15 cellular contexts compared by ENCODE assay signal in the genomic region with DNA sequence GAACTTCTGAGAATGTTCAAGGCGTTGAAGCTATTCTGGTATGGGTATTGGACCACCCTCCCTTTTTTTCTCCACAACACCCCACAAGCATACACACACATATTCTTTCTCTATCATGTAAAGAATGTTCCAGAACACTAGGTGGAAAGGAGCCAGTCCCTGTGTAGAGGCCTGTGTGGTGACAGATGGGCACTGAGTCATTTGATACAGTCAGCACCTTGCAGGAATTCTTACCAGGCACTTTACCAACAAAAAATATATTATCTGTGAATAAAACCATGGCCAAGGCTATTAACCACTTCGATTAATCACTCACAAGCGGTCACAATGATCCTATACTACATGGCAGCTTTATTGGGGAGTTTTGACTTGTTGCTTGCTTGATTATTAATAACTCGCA.
"Had no signal": no experiment of that assay in that cellular context is flagged by ENCODE, and none has a peak within 500 bp of the region (broad histone marks: within the 10 kb centered on the region; RNA-seq: fewer than 3 reads in every experiment).

No MANE protein-coding gene starts in this region.

- H3K36me3 Mint-ChIP-seq: activated naive CD8-positive, alpha-beta T cell treated with anti-CD3 and anti-CD28 coated beads for 36 hours; naive thymus-derived CD4-positive, alpha-beta T cell had no signal

- ATAC-seq: activated CD4-positive, CD25-positive, alpha-beta regulatory T cell treated with anti-CD3 and anti-CD28 coated beads, Interleukin-2, amount 50 U/mL, for 24 hours; effector memory CD8-positive, alpha-beta T cell; gastroesophageal sphincter; left lung; mucosa of descending colon; naive thymus-derived CD4-positive, alpha-beta T cell had no signal

- H3K4me1 ChIP-seq: gastroesophageal sphincter, left lung, sigmoid colon, thyroid gland had no signal

- H3K9me3 Mint-ChIP-seq: activated naive CD8-positive, alpha-beta T cell treated with anti-CD3 and anti-CD28 coated beads for 36 hours; activated T-helper 1 cell treated with anti-CD3 and anti-CD28 coated beads, Interleukin-12 subunit alpha, Interleukin-12 subunit beta, Interleukin-2, Interleukin-4 antibody, amounts not matched to agents 30 ng/mL and 10 ng/mL and 1 ng/mL, durations not matched to agents 14 hours and 24 hours and 36 hours; effector memory CD8-positive, alpha-beta T cell had no signal

- H3K4me3 Mint-ChIP-seq: activated naive CD8-positive, alpha-beta T cell treated with anti-CD3 and anti-CD28 coated beads for 36 hours; activated T-helper 1 cell treated with anti-CD3 and anti-CD28 coated beads, Interleukin-12 subunit alpha, Interleukin-12 subunit beta, Interleukin-2, Interleukin-4 antibody, amounts not matched to agents 30 ng/mL and 10 ng/mL and 1 ng/mL, durations not matched to agents 14 hours and 24 hours and 36 hours; effector memory CD8-positive, alpha-beta T cell; naive thymus-derived CD4-positive, alpha-beta T cell had no signal

- H3K36me3 ChIP-seq: brain microvascular endothelial cell, gastroesophageal sphincter, left lung, ovary, sigmoid colon, thyroid gland had no signal

- H3K4me1 Mint-ChIP-seq: activated naive CD8-positive, alpha-beta T cell treated with anti-CD3 and anti-CD28 coated beads for 36 hours; naive thymus-derived CD4-positive, alpha-beta T cell had no signal

- H3K27me3 ChIP-seq: brain microvascular endothelial cell, left lung, ovary, sigmoid colon, thyroid gland had no signal

- H3K4me3 ChIP-seq: gastroesophageal sphincter, left lung, mucosa of descending colon, ovary, sigmoid colon, thyroid gland had no signal

- H3K27ac Mint-ChIP-seq: activated naive CD8-positive, alpha-beta T cell treated with anti-CD3 and anti-CD28 coated beads for 36 hours; activated T-helper 1 cell treated with anti-CD3 and anti-CD28 coated beads, Interleukin-12 subunit alpha, Interleukin-12 subunit beta, Interleukin-2, Interleukin-4 antibody, amounts not matched to agents 30 ng/mL and 10 ng/mL and 1 ng/mL, durations not matched to agents 14 hours and 24 hours and 36 hours; effector memory CD8-positive, alpha-beta T cell; naive thymus-derived CD4-positive, alpha-beta T cell had no signal

- DNase-seq: activated naive CD8-positive, alpha-beta T cell treated with anti-CD3 and anti-CD28 coated beads for 36 hours; brain microvascular endothelial cell; dermis blood vessel endothelial cell; effector memory CD8-positive, alpha-beta T cell; islet precursor cell; left lung; mucosa of descending colon; naive thymus-derived CD4-positive, alpha-beta T cell; ovary; sigmoid colon; stimulated activated CD4-positive, alpha-beta T cell treated with anti-CD3 and anti-CD28 coated beads, Interleukin-2, amount 100 ng/mL, for 24 hours; thyroid gland had no signal

- H3K27ac ChIP-seq: brain microvascular endothelial cell, gastroesophageal sphincter, left lung, ovary, sigmoid colon, thyroid gland had no signal

- H3K9me3 ChIP-seq: gastroesophageal sphincter, left lung, mucosa of descending colon, ovary, sigmoid colon, thyroid gland had no signal
